10 cellular contexts compared by ENCODE assay signal in the genomic region with DNA sequence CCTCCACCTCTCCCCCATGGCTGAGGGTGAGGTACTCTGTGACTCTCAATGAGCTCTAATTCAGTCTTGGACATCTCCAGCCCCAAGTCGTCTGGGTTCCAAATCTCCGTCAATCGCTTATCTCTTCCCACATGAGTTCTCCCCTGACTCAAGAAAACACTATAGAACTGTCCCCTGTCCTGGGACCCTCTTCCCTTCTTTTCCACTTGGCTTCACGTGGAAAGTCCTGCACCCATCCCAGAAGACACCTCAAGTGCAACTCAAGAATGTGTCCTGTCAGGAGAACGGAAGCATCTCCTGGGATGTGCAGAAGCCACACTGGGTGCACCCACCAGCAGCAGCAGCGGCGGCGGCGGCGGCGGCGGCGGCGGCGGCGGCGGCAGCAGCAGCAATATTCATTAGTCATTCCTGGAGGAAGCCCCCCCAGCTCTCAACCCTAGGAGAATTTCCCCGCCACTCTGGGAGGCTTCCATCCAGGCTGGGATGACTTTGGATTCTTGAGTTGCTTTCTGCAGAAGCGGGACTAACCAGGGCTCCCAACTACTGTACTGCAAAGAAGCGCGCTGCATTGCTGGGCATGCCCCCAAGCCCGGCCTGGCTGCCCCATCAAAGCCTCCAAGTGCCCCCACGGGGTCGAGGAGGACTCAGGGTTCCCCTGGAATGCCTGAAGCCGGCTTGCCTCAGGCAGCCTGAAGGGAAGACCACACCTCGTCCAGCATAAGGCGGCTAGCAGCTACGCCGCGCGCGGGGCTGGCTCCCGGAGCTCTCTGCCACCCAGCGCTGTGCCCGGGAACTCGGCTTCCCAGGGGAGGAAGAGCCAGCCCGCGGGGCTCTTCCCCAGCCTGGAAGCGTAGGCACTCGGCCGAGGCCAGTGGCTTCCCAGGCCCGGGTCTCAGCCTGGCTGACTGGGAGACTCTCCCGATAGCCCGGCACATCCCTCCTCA. TPM values are rescaled to one million over a fixed set of nuclear protein-coding genes. Genes with fewer than 3 reads are reported as not detected.
DNase-seq lines count a peak whose midpoint lies in the region; ATAC-seq and TF ChIP-seq lines count a peak whose summit lies in the region.
"Had no signal": no experiment of that assay in that cellular context is flagged by ENCODE, and none has a peak within 500 bp of the region (broad histone marks: within the 10 kb centered on the region; RNA-seq: fewer than 3 reads in every experiment).

No MANE protein-coding gene starts in this region.

- H3K9me3 Mint-ChIP-seq in activated naive CD8-positive, alpha-beta T cell treated with anti-CD3 and anti-CD28 coated beads, Interleukin-2, amount 10 ng/mL, durations not matched to agents 7 days and 5 days, result no peaks in the 10 kb centered on the region
- H3K9me3 Mint-ChIP-seq in Caco-2 (ENCODE audit: unreplicated experiment), result no peaks in the 10 kb centered on the region

- H3K27me3 Mint-ChIP-seq in activated naive CD8-positive, alpha-beta T cell treated with anti-CD3 and anti-CD28 coated beads, Interleukin-2, amount 10 ng/mL, durations not matched to agents 7 days and 5 days, result peaks cover 68% of the 10 kb centered on the region
- H3K27me3 Mint-ChIP-seq in Caco-2 (ENCODE audit: insufficient read depth, unreplicated experiment), result peaks cover 33% of the 10 kb centered on the region

- CTCF ChIA-PET in Caco-2 (lab: Charles Lee), result interaction anchor here (0.6 kb wide), 1 partner anchor 12 kb away, joined by 3 read pairs; no protein-coding TSS in a partner anchor

- H3K9ac ChIP-seq in skeletal muscle tissue (ENCODE audit: low read depth in 1 of 3, low read length in 3 of 3), result no peak overlapping the region

- H3K4me1 ChIP-seq in skeletal muscle tissue (ENCODE audit: control insufficient read depth in 3 of 3, insufficient read depth in 3 of 3, low read length in 3 of 3) (peaks cover 8 to 12% (median 8%) of the 10 kb centered on the region in 3 donors), Caco-2 (no peaks in the 10 kb centered on the region)

- peaks cover 4% of the 10 kb centered on the region for H3K4me1 Mint-ChIP-seq in activated naive CD8-positive, alpha-beta T cell treated with anti-CD3 and anti-CD28 coated beads, Interleukin-2, amount 10 ng/mL, durations not matched to agents 7 days and 5 days
- no peaks in the 10 kb centered on the region for H3K4me1 Mint-ChIP-seq in Caco-2 (ENCODE audit: low read depth, unreplicated experiment)

- intact Hi-C loops in Caco-2 (cut with micrococcal nuclease; ENCODE audit: unreplicated experiment), result no loop called here

- ATAC-seq in activated naive CD8-positive, alpha-beta T cell treated with anti-CD3 and anti-CD28 coated beads, Interleukin-2, amount 10 ng/mL, durations not matched to agents 7 days and 5 days (ENCODE audit: low read depth), result no peak
- no peak for ATAC-seq in HG02571 (IDR thresholded peaks at IDR 0.05; ENCODE audit: unreplicated experiment)

- no peak overlapping the region for H3K27ac Mint-ChIP-seq in activated naive CD8-positive, alpha-beta T cell treated with anti-CD3 and anti-CD28 coated beads, Interleukin-2, amount 10 ng/mL, durations not matched to agents 7 days and 5 days
- no peak overlapping the region for H3K27ac Mint-ChIP-seq in Caco-2 (ENCODE audit: unreplicated experiment)

- H3K4me3 ChIP-seq in iPS-18c (ENCODE audit: insufficient read depth, low read depth, low read length) (peak overlapping the region; percentile 50), skeletal muscle tissue (ENCODE audit: low read length in 3 of 3) (peak overlapping the region in 2 of 3 donors; percentile 45 to 56), Caco-2 (ENCODE audit: low read depth, low read length) (no peak overlapping the region)

- H3K9me3 ChIP-seq in iPS-18c (ENCODE audit: control insufficient read depth, insufficient read depth, low read length) (no peaks in the 10 kb centered on the region), skeletal muscle tissue (ENCODE audit: control insufficient read depth in 3 of 3, low read length in 3 of 3) (no peaks in the 10 kb centered on the region), Caco-2 (no peaks in the 10 kb centered on the region)

- peaks cover 43 to 62% (median 61%) of the 10 kb centered on the region in 3 donors for H3K27me3 ChIP-seq in skeletal muscle tissue (ENCODE audit: control insufficient read depth in 3 of 3, insufficient read depth in 3 of 3, low read length in 3 of 3)
- no peaks in the 10 kb centered on the region; the same call in 1 of the 2 replicates for H3K27me3 ChIP-seq in Caco-2 (replicated peaks; ENCODE audit: control insufficient read depth, insufficient read depth, low read length)

- BruUV-seq in Caco-2 (replicated peaks; lab: Mats Ljungman, UMichigan), result no TSS peak

- H3K36me3 ChIP-seq in skeletal muscle tissue (ENCODE audit: control insufficient read depth in 3 of 3, insufficient read depth in 3 of 3, low read length in 3 of 3), result no peaks in the 10 kb centered on the region
- H3K36me3 ChIP-seq in Caco-2 (ENCODE audit: control insufficient read depth, insufficient read depth, low read length), result no peaks in the 10 kb centered on the region

- peak; percentile 42 for DNase-seq in GM20000 (ENCODE audit: low spot score)
- peak; percentile 33 for DNase-seq in activated naive CD8-positive, alpha-beta T cell treated with anti-CD3 and anti-CD28 coated beads, Interleukin-2, amount 10 ng/mL, durations not matched to agents 7 days and 5 days
- DNase-seq in GF-D8 (lab: John Stamatoyannopoulos, UW), result no peak
- DNase-seq in NCI-H226, result no peak
- no peak for DNase-seq in Caco-2
- DNase-seq: MV-4-11 had no signal

- no peak overlapping the region for H3K4me3 Mint-ChIP-seq in activated naive CD8-positive, alpha-beta T cell treated with anti-CD3 and anti-CD28 coated beads, Interleukin-2, amount 10 ng/mL, durations not matched to agents 7 days and 5 days
- no peak overlapping the region for H3K4me3 Mint-ChIP-seq in Caco-2 (ENCODE audit: unreplicated experiment)

- H3K36me3 Mint-ChIP-seq in activated naive CD8-positive, alpha-beta T cell treated with anti-CD3 and anti-CD28 coated beads, Interleukin-2, amount 10 ng/mL, durations not matched to agents 7 days and 5 days, result no peaks in the 10 kb centered on the region
- no peaks in the 10 kb centered on the region for H3K36me3 Mint-ChIP-seq in Caco-2 (ENCODE audit: insufficient read depth, unreplicated experiment)

- no peak for TF ChIP-seq CTCF in GM20000 (IDR thresholded peaks at IDR 0.05; ENCODE audit: extremely low read depth, missing control alignments)
- TF ChIP-seq CTCF in Caco-2 (IDR thresholded peaks at IDR 0.05; ENCODE audit: insufficient read depth in 1 of 2, low read depth in 1 of 2, low read length in 1 of 2, severe bottlenecking in 1 of 2, unreplicated experiment in 1 of 2), result no peak

- no peak overlapping the region for H3K27ac ChIP-seq in skeletal muscle tissue (ENCODE audit: low read depth, low read length)

- POLR2A ChIA-PET in activated naive CD8-positive, alpha-beta T cell treated with anti-CD3 and anti-CD28 coated beads, Interleukin-2, amount 10 ng/mL, durations not matched to agents 7 days and 5 days (lab: Charles Lee), result no interaction called here
- POLR2A ChIA-PET in Caco-2 (lab: Charles Lee), result no interaction called here

RNA-seq across cellular contexts. Expression of a gene that starts 1.0 kb away (rescaled TPM):
- total RNA-seq in activated naive CD8-positive, alpha-beta T cell treated with anti-CD3 and anti-CD28 coated beads, Interleukin-2, amount 10 ng/mL, durations not matched to agents 7 days and 5 days, result not detected
- 0.52 TPM for total RNA-seq in skeletal muscle tissue
- not detected in 2 replicates for total RNA-seq in Caco-2 (2022)
- total RNA-seq: mononuclear cell had no signal

Comparison
In these comparisons a context has a peak if more than half of its experiments do, and no peak if none do; other contexts are left out.
1. DNase-seq: peak in GM20000 (single experiment) and activated naive CD8-positive, alpha-beta T cell treated with anti-CD3 and anti-CD28 coated beads, Interleukin-2, amount 10 ng/mL, durations not matched to agents 7 days and 5 days (single experiment); none in GF-D8 (single experiment), NCI-H226 (single experiment) and Caco-2 (0 of 2).